In the genomic region with DNA sequence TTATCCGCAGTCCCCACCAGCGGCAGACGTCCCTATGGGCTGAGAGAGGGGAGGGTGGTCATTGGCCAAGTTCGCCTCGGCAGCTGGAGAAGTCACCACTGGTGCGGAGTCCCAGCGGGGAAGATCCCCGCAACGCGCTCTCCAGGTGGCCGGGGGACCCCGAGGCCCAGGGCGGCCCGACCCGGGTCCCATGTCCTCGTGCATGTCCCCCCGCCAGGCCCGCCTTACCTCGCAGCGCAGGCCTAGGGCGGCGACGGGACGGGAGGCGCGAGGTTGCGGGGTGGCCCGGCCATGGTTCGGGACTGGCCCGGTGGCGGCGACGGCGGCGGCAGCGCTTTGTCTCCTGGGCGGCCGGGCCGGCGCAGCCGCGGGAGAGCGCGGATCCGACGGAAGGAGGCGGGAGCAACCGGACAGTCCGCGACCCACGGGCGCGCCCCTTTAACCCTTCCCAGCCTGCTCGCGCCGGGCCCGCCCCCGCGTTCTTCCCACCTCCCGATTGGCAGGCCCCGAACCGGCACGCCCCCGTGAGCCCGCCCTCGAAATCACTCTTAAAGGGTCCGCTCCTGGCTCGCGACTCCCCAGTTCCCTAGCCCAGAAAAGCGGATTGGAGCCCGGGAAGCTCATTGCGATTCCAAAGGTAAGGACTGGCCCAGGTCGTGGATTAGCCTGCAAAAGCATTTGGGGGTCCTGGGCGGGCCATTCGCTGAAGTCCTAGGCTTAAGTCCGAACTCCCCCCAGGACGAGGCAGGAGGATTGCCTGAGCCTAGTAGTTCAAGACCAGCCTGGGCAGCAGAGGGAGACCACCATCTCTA, we compare ENCODE assay signal across 1 cellular context.
TF ChIP-seq lines count a peak whose summit lies in the region.

A gene with protein sequence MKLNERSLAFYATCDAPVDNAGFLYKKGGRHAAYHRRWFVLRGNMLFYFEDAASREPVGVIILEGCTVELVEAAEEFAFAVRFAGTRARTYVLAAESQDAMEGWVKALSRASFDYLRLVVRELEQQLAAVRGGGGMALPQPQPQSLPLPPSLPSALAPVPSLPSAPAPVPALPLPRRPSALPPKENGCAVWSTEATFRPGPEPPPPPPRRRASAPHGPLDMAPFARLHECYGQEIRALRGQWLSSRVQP (minus strand): TSS at position 412 of the 812 bp plus-strand sequence. CDS start 5,668 bp downstream, outside the sequence.

TF ChIP-seq in HEK293, 187 proteins besides CTCF, POLR2A, EP300 and RAD21 (continued from another document and continues in another):
- TF ChIP-seq, protein P1, sequence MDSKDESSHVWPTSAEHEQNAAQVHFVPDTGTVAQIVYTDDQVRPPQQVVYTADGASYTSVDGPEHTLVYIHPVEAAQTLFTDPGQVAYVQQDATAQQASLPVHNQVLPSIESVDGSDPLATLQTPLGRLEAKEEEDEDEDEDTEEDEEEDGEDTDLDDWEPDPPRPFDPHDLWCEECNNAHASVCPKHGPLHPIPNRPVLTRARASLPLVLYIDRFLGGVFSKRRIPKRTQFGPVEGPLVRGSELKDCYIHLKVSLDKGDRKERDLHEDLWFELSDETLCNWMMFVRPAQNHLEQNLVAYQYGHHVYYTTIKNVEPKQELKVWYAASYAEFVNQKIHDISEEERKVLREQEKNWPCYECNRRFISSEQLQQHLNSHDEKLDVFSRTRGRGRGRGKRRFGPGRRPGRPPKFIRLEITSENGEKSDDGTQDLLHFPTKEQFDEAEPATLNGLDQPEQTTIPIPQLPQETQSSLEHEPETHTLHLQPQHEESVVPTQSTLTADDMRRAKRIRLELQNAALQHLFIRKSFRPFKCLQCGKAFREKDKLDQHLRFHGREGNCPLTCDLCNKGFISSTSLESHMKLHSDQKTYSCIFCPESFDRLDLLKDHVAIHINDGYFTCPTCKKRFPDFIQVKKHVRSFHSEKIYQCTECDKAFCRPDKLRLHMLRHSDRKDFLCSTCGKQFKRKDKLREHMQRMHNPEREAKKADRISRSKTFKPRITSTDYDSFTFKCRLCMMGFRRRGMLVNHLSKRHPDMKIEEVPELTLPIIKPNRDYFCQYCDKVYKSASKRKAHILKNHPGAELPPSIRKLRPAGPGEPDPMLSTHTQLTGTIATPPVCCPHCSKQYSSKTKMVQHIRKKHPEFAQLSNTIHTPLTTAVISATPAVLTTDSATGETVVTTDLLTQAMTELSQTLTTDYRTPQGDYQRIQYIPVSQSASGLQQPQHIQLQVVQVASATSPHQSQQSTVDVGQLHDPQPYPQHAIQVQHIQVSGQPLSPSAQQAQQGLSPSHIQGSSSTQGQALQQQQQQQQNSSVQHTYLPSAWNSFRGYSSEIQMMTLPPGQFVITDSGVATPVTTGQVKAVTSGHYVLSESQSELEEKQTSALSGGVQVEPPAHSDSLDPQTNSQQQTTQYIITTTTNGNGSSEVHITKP (tag by site-specific recombination; IDR thresholded peaks at IDR 0.05) = peak; percentile 63
- TF ChIP-seq KLF8 (tag by site-specific recombination; IDR thresholded peaks at IDR 0.05) (peak; percentile 65; the same call in 1 of the 2 replicates), ZNF529 (tag by site-specific recombination; IDR thresholded peaks at IDR 0.05; ENCODE audit: insufficient replicate concordance) (no peak), ZNF184 (tag by site-specific recombination; IDR thresholded peaks at IDR 0.05) (0 out of 2 replicates have a peak, but pooled peaks have one; percentile 16), ZNF10 (tag by site-specific recombination; IDR thresholded peaks at IDR 0.05) (no peak), SP7 (tag by site-specific recombination; IDR thresholded peaks at IDR 0.05) (peak; percentile 39), ZFP69B (tag by site-specific recombination; IDR thresholded peaks at IDR 0.05) (peak; percentile 97), GLI4 (tag by site-specific recombination; IDR thresholded peaks at IDR 0.05) (no peak), IKZF3 (tag by site-specific recombination; IDR thresholded peaks at IDR 0.05) (0 out of 2 replicates have a peak, but pooled peaks have one; percentile 22), ZNF335 (tag by site-specific recombination; conservative IDR thresholded peaks at IDR 0.05) (peak; percentile 65), ZNF404 (tag by site-specific recombination; IDR thresholded peaks at IDR 0.05) (no peak), GFI1B (tag by site-specific recombination; IDR thresholded peaks at IDR 0.05) (no peak), ZSCAN30 (tag by site-specific recombination; IDR thresholded peaks at IDR 0.05) (peak; percentile 8; the same call in 1 of the 2 replicates), ZNF660 (tag by site-specific recombination; IDR thresholded peaks at IDR 0.05) (peak; percentile 44; the same call in 1 of the 2 replicates), GLIS1 (tag by site-specific recombination; IDR thresholded peaks at IDR 0.05) (peak; percentile 62), HOXC10 (CRISPR knock-in tag; IDR thresholded peaks at IDR 0.05) (0 out of 2 replicates have a peak, but pooled peaks have one; percentile 40), ZEB2 (tag by site-specific recombination; IDR thresholded peaks at IDR 0.05) (0 out of 2 replicates have a peak, but pooled peaks have one; percentile 22), SP3 (tag by site-specific recombination; IDR thresholded peaks at IDR 0.05) (peak; percentile 94), ZNF121 (tag by site-specific recombination; IDR thresholded peaks at IDR 0.05) (no peak), ZXDB (tag by site-specific recombination; IDR thresholded peaks at IDR 0.05) (no peak), ZNF76 (tag by site-specific recombination; IDR thresholded peaks at IDR 0.05; ENCODE audit: borderline replicate concordance, low read depth) (peak; percentile 54; the same call in 1 of the 2 replicates), ZBTB20 (tag by site-specific recombination; IDR thresholded peaks at IDR 0.05) (peak; percentile 43; the same call in 1 of the 2 replicates), ZNF677 (tag by site-specific recombination; IDR thresholded peaks at IDR 0.05) (no peak)
- TF ChIP-seq, protein P2, sequence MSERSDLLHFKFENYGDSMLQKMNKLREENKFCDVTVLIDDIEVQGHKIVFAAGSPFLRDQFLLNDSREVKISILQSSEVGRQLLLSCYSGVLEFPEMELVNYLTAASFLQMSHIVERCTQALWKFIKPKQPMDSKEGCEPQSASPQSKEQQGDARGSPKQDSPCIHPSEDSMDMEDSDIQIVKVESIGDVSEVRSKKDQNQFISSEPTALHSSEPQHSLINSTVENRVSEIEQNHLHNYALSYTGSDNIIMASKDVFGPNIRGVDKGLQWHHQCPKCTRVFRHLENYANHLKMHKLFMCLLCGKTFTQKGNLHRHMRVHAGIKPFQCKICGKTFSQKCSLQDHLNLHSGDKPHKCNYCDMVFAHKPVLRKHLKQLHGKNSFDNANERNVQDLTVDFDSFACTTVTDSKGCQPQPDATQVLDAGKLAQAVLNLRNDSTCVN (tag by site-specific recombination; optimal IDR thresholded peaks at IDR 0.05) = peak; percentile 97
- TF ChIP-seq, protein P3, sequence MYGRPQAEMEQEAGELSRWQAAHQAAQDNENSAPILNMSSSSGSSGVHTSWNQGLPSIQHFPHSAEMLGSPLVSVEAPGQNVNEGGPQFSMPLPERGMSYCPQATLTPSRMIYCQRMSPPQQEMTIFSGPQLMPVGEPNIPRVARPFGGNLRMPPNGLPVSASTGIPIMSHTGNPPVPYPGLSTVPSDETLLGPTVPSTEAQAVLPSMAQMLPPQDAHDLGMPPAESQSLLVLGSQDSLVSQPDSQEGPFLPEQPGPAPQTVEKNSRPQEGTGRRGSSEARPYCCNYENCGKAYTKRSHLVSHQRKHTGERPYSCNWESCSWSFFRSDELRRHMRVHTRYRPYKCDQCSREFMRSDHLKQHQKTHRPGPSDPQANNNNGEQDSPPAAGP (tag by site-specific recombination; IDR thresholded peaks at IDR 0.05) = no peak
- TF ChIP-seq, protein P4, sequence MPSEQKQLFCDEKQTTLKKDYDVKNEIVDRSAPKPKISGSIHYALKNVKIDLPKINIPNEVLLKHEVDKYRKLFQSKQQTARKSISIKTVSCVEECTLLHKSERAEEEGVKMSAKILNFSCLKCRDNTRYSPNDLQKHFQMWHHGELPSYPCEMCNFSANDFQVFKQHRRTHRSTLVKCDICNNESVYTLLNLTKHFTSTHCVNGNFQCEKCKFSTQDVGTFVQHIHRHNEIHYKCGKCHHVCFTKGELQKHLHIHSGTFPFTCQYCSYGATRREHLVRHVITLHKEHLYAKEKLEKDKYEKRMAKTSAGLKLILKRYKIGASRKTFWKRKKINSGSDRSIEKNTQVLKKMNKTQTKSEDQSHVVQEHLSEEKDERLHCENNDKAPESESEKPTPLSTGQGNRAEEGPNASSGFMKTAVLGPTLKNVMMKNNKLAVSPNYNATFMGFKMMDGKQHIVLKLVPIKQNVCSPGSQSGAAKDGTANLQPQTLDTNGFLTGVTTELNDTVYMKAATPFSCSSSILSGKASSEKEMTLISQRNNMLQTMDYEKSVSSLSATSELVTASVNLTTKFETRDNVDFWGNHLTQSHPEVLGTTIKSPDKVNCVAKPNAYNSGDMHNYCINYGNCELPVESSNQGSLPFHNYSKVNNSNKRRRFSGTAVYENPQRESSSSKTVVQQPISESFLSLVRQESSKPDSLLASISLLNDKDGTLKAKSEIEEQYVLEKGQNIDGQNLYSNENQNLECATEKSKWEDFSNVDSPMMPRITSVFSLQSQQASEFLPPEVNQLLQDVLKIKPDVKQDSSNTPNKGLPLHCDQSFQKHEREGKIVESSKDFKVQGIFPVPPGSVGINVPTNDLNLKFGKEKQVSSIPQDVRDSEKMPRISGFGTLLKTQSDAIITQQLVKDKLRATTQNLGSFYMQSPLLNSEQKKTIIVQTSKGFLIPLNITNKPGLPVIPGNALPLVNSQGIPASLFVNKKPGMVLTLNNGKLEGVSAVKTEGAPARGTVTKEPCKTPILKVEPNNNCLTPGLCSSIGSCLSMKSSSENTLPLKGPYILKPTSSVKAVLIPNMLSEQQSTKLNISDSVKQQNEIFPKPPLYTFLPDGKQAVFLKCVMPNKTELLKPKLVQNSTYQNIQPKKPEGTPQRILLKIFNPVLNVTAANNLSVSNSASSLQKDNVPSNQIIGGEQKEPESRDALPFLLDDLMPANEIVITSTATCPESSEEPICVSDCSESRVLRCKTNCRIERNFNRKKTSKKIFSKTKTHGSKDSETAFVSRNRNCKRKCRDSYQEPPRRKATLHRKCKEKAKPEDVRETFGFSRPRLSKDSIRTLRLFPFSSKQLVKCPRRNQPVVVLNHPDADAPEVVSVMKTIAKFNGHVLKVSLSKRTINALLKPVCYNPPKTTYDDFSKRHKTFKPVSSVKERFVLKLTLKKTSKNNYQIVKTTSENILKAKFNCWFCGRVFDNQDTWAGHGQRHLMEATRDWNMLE (tag by site-specific recombination; conservative IDR thresholded peaks at IDR 0.05; ENCODE audit: low read depth) = no peak
- TF ChIP-seq, protein P5, sequence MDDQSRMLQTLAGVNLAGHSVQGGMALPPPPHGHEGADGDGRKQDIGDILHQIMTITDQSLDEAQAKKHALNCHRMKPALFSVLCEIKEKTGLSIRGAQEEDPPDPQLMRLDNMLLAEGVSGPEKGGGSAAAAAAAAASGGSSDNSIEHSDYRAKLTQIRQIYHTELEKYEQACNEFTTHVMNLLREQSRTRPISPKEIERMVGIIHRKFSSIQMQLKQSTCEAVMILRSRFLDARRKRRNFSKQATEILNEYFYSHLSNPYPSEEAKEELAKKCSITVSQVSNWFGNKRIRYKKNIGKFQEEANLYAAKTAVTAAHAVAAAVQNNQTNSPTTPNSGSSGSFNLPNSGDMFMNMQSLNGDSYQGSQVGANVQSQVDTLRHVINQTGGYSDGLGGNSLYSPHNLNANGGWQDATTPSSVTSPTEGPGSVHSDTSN (CRISPR knock-in tag; IDR thresholded peaks at IDR 0.05) = peak; percentile 60; the same call in 1 of the 2 replicates
- TF ChIP-seq, protein P6, sequence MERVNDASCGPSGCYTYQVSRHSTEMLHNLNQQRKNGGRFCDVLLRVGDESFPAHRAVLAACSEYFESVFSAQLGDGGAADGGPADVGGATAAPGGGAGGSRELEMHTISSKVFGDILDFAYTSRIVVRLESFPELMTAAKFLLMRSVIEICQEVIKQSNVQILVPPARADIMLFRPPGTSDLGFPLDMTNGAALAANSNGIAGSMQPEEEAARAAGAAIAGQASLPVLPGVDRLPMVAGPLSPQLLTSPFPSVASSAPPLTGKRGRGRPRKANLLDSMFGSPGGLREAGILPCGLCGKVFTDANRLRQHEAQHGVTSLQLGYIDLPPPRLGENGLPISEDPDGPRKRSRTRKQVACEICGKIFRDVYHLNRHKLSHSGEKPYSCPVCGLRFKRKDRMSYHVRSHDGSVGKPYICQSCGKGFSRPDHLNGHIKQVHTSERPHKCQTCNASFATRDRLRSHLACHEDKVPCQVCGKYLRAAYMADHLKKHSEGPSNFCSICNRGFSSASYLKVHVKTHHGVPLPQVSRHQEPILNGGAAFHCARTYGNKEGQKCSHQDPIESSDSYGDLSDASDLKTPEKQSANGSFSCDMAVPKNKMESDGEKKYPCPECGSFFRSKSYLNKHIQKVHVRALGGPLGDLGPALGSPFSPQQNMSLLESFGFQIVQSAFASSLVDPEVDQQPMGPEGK (tag by site-specific recombination; IDR thresholded peaks at IDR 0.05) = peak; percentile 72
- TF ChIP-seq, protein P7, sequence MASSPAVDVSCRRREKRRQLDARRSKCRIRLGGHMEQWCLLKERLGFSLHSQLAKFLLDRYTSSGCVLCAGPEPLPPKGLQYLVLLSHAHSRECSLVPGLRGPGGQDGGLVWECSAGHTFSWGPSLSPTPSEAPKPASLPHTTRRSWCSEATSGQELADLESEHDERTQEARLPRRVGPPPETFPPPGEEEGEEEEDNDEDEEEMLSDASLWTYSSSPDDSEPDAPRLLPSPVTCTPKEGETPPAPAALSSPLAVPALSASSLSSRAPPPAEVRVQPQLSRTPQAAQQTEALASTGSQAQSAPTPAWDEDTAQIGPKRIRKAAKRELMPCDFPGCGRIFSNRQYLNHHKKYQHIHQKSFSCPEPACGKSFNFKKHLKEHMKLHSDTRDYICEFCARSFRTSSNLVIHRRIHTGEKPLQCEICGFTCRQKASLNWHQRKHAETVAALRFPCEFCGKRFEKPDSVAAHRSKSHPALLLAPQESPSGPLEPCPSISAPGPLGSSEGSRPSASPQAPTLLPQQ (tag by site-specific recombination; IDR thresholded peaks at IDR 0.05) = peak; percentile 99
- TF ChIP-seq, protein P8, sequence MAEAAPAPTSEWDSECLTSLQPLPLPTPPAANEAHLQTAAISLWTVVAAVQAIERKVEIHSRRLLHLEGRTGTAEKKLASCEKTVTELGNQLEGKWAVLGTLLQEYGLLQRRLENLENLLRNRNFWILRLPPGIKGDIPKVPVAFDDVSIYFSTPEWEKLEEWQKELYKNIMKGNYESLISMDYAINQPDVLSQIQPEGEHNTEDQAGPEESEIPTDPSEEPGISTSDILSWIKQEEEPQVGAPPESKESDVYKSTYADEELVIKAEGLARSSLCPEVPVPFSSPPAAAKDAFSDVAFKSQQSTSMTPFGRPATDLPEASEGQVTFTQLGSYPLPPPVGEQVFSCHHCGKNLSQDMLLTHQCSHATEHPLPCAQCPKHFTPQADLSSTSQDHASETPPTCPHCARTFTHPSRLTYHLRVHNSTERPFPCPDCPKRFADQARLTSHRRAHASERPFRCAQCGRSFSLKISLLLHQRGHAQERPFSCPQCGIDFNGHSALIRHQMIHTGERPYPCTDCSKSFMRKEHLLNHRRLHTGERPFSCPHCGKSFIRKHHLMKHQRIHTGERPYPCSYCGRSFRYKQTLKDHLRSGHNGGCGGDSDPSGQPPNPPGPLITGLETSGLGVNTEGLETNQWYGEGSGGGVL (tag by site-specific recombination; IDR thresholded peaks at IDR 0.05) = peak; percentile 21; the same call in 1 of the 2 replicates
